In genomic region chr11:62137881-62138629, GRCh38 we compare ENCODE assay signal across 3 cellular contexts.
TF ChIP-seq lines count a peak whose summit lies in the region.

No MANE protein-coding gene starts in this region.

TF ChIP-seq in SK-N-SH, 30 proteins besides CTCF, POLR2A, EP300 and RAD21:
- TF ChIP-seq SIN3A (IDR thresholded peaks at IDR 0.05; ENCODE audit: borderline replicate concordance, low read depth, low read length): no peak

TF ChIP-seq in SK-N-SH treated with all-trans-retinoic acid at 6 μM for 48 hours, 23 proteins besides CTCF, POLR2A, EP300 and RAD21:
- TF ChIP-seq CSDC2 (CRISPR knock-in tag; IDR thresholded peaks at IDR 0.05) (no peak), CREB5 (CRISPR knock-in tag; IDR thresholded peaks at IDR 0.05; ENCODE audit: low read depth) (no peak), POU6F1 (CRISPR knock-in tag; IDR thresholded peaks at IDR 0.05; ENCODE audit: borderline replicate concordance, low read depth) (no peak), TSHZ2 (CRISPR knock-in tag; IDR thresholded peaks at IDR 0.05) (no peak), ZFP30 (CRISPR knock-in tag; IDR thresholded peaks at IDR 0.05) (no peak)

TF ChIP-seq in K562, 482 proteins besides CTCF, POLR2A, EP300 and RAD21:
- TF ChIP-seq ZNF512 (tag; IDR thresholded peaks at IDR 0.05): no peak
- TF ChIP-seq ZNF639 (CRISPR knock-in tag; conservative IDR thresholded peaks at IDR 0.05 in 1 of 2, IDR thresholded peaks at IDR 0.05 in 1 of 2): no peak
- no peak for TF ChIP-seq ZMIZ1 (IDR thresholded peaks at IDR 0.05; ENCODE audit: low read depth in 2 of 2, low read length in 2 of 2)
- 0 out of 2 replicates have a peak, but pooled peaks have one; percentile 20 for TF ChIP-seq POLR2G (IDR thresholded peaks at IDR 0.05; ENCODE audit: low read depth, low read length)
- TF ChIP-seq ZNF668 (CRISPR knock-in tag; IDR thresholded peaks at IDR 0.05): no peak
- TF ChIP-seq ZNF217 (CRISPR knock-in tag; IDR thresholded peaks at IDR 0.05): no peak
